18 cellular contexts compared by ENCODE assay signal in genomic region chr3:172229462-172229861, GRCh38.
DNase-seq lines count a peak whose midpoint lies in the region; ATAC-seq, FAIRE-seq and TF ChIP-seq lines count a peak whose summit lies in the region.
"Had no signal": no experiment of that assay in that cellular context is flagged by ENCODE, and none has a peak within 500 bp of the region (broad histone marks: within the 10 kb centered on the region; RNA-seq: fewer than 3 reads in every experiment).

No MANE protein-coding gene starts in this region.

- CTCF ChIA-PET in Calu3 (lab: Charles Lee) = no interaction called here
- CTCF ChIA-PET in GM12878 (lab: Yijun Ruan, JAX) = no interaction called here

- H3K36me3 Mint-ChIP-seq in Calu3 (ENCODE audit: insufficient read depth, unreplicated experiment) (peaks cover 93% of the 10 kb centered on the region), nephron (ENCODE audit: low read depth) (peaks cover 46% of the 10 kb centered on the region)

- TF ChIP-seq POLR2A in GM12878 (IDR thresholded peaks at IDR 0.05; ENCODE audit: low read depth, low read length) = no peak

- no peak overlapping the region for H3K4me3 Mint-ChIP-seq in Calu3 (ENCODE audit: low read depth, unreplicated experiment)
- H3K4me3 Mint-ChIP-seq in nephron = no peak overlapping the region
- H3K4me3 Mint-ChIP-seq: CD4-positive, alpha-beta T cell had no signal

- H3K79me2 ChIP-seq in GM12878 (ENCODE audit: control insufficient read depth, insufficient read depth, low read length) (peaks cover under 1% of the 10 kb centered on the region), smooth muscle cell (ENCODE audit: low read depth) (peaks cover 99% of the 10 kb centered on the region)

- H3K9me3 ChIP-seq in GM12878 (replicated peaks; ENCODE audit: control insufficient read depth, insufficient read depth, low read length) (no peaks in the 10 kb centered on the region; the same call in 2 of the 3 replicates), smooth muscle cell (replicated peaks; ENCODE audit: low read depth) (no peaks in the 10 kb centered on the region), HAP-1 (no peaks in the 10 kb centered on the region)
- H3K9me3 ChIP-seq: BE2C, Caco-2 had no signal

- no peak for FAIRE-seq in GM12878 (lab: Jason Lieb, UNC)
- FAIRE-seq: A204.1 had no signal

- H3K27ac ChIP-seq in GM12878 (ENCODE audit: control insufficient read depth, insufficient read depth) (no peak overlapping the region), smooth muscle cell (ENCODE audit: low read depth) (peak overlapping the region; percentile 1)
- H3K27ac ChIP-seq: GM23248 had no signal

- TF ChIP-seq RAD21 in GM12878 (IDR thresholded peaks at IDR 0.05; ENCODE audit: insufficient read depth, low read depth, low read length) = no peak

- in situ Hi-C loops in GM12878 (cut with MboI) (no loop called here), HAP-1 (cut with MboI; ENCODE audit: low sequenced_read_pairs) (no loop called here)

- H3K9ac ChIP-seq in GM12878 (ENCODE audit: control insufficient read depth, insufficient read depth, low read length) = no peak overlapping the region
- H3K9ac ChIP-seq in smooth muscle cell (ENCODE audit: low read depth) = no peak overlapping the region
- H3K9ac ChIP-seq: GM23248 had no signal

- RAD21 ChIA-PET in GM12878 (lab: Charles Lee; ENCODE audit: unreplicated experiment) = no interaction called here

- peaks cover 1 to 7% of the 10 kb centered on the region in 2 experiments; a peak in 3 of 4 replicates for H3K36me3 ChIP-seq in GM12878 (ENCODE audit: control insufficient read depth in 2 of 2, insufficient read depth in 2 of 2, low read length in 1 of 2)
- peaks cover 8% of the 10 kb centered on the region for H3K36me3 ChIP-seq in smooth muscle cell (ENCODE audit: low read depth)
- H3K36me3 ChIP-seq in HAP-1 (replicated peaks) = no peaks in the 10 kb centered on the region

- no peak for TF ChIP-seq CTCF in Calu3 (IDR thresholded peaks at IDR 0.05; ENCODE audit: unreplicated experiment)
- no peak for TF ChIP-seq CTCF in GM12878 (IDR thresholded peaks at IDR 0.05 in 2 of 3, conservative IDR thresholded peaks at IDR 0.05 in 1 of 3; ENCODE audit: control insufficient read depth in 2 of 3, extremely low read depth in 1 of 3, insufficient read depth in 1 of 3, low read depth in 3 of 3, low read length in 3 of 3)
- no peak for TF ChIP-seq CTCF in nephron (IDR thresholded peaks at IDR 0.05; ENCODE audit: unreplicated experiment in 3 of 3)
- TF ChIP-seq CTCF in smooth muscle cell (IDR thresholded peaks at IDR 0.05; ENCODE audit: borderline replicate concordance, insufficient read depth, poor library complexity, severe bottlenecking) = no peak

- H3K9me3 Mint-ChIP-seq in Calu3 (ENCODE audit: low read depth, unreplicated experiment) = no peaks in the 10 kb centered on the region
- no peaks in the 10 kb centered on the region for H3K9me3 Mint-ChIP-seq in nephron
- H3K9me3 Mint-ChIP-seq: CD4-positive, alpha-beta T cell had no signal

- no peak for TF ChIP-seq EP300 in GM12878 (IDR thresholded peaks at IDR 0.05; ENCODE audit: borderline replicate concordance in 1 of 2, control insufficient read depth in 1 of 2, low read depth in 2 of 2, low read length in 2 of 2)

- DNase-seq in Calu3 = no peak
- DNase-seq in GM12878 (ENCODE audit: low read depth, low spot score) = no peak
- DNase-seq in smooth muscle cell (lab: John Stamatoyannopoulos, UW; ENCODE audit: unreplicated experiment) = no peak
- DNase-seq in glomerular visceral epithelial cell (ENCODE audit: extremely low spot score) = no peak
- DNase-seq in HAP-1 (ENCODE audit: low spot score in 2 of 2) = no peak
- DNase-seq in NCI-H2029 (lab: John Stamatoyannopoulos, UW) = no peak
- DNase-seq: ACHN; BE2C; C1 segment of cervical spinal cord; Caco-2; CD4-positive, alpha-beta T cell; DMS153; DMS79; GDM1; GM23248; HCEC 1CT had no signal

- peaks cover 66% of the 10 kb centered on the region for H3K4me1 Mint-ChIP-seq in Calu3 (ENCODE audit: low read depth, unreplicated experiment)
- peaks cover 30% of the 10 kb centered on the region for H3K4me1 Mint-ChIP-seq in nephron

- H3K27me3 Mint-ChIP-seq in Calu3 (ENCODE audit: unreplicated experiment) (no peaks in the 10 kb centered on the region), nephron (ENCODE audit: low read depth) (no peaks in the 10 kb centered on the region)
- H3K27me3 Mint-ChIP-seq: CD4-positive, alpha-beta T cell had no signal

- intact Hi-C loops in Calu3 (cut with micrococcal nuclease; ENCODE audit: unreplicated experiment) (no loop called here), GM12878 (cut with micrococcal nuclease; ENCODE audit: unreplicated experiment) (no loop called here)

- WGBS in GM12878 (ENCODE audit: insufficient coverage, insufficient replicate concordance, low lambda C conversion rate, missing lambda C conversion rate) = 96% methylated on average over 1 of the region's 1 CpG
- WGBS in smooth muscle cell (ENCODE audit: low lambda C conversion rate) = 100% methylated on average over 1 of the region's 1 CpG

- POLR2A ChIA-PET in GM12878 (lab: Charles Lee) = no interaction called here

- SMC1A ChIA-PET in GM12878 (lab: Charles Lee; ENCODE audit: uncharacterized antibody, unreplicated experiment) = no interaction called here

- H3F3A ChIP-seq in smooth muscle cell (ENCODE audit: low read depth) = peaks cover 37% of the 10 kb centered on the region

- H3K27me3 ChIP-seq in GM12878 (replicated peaks in 1 of 2; ENCODE audit: control insufficient read depth in 2 of 2, insufficient read depth in 2 of 2, low read length in 1 of 2) = no peaks in the 10 kb centered on the region
- no peaks in the 10 kb centered on the region for H3K27me3 ChIP-seq in smooth muscle cell (ENCODE audit: low read depth)
- no peaks in the 10 kb centered on the region for H3K27me3 ChIP-seq in HAP-1 (ENCODE audit: low read depth)
- H3K27me3 ChIP-seq: BE2C had no signal

- no peak for ATAC-seq in GM12878

- H3K4me1 ChIP-seq in GM12878 (ENCODE audit: control insufficient read depth, insufficient read depth, low read length) (peaks cover 3% of the 10 kb centered on the region; the same call in 1 of the 2 replicates), smooth muscle cell (ENCODE audit: low read depth) (peaks cover 18% of the 10 kb centered on the region), HAP-1 (peaks cover 22% of the 10 kb centered on the region)

- no TSS peak for BruUV-seq in Calu3 (replicated peaks; lab: Mats Ljungman, UMichigan)
- BruUV-seq in GM12878 (replicated peaks; lab: Mats Ljungman, UMichigan) = TSS peak; percentile 11

- H3K4me3 ChIP-seq in GM12878 (no peak overlapping the region), smooth muscle cell (no peak overlapping the region), HAP-1 (no peak overlapping the region)
- H3K4me3 ChIP-seq: GM23248 had no signal

- H2AFZ ChIP-seq in GM12878 (ENCODE audit: control insufficient read depth, low read depth, low read length) (no peak overlapping the region), smooth muscle cell (ENCODE audit: low read depth) (no peak overlapping the region)
- H2AFZ ChIP-seq: GM23248 had no signal

- H3K4me2 ChIP-seq in GM12878 (ENCODE audit: control insufficient read depth, insufficient read depth) (no peak overlapping the region), smooth muscle cell (no peak overlapping the region)

- peak overlapping the region; percentile 68 for H3K27ac Mint-ChIP-seq in Calu3 (ENCODE audit: unreplicated experiment)
- H3K27ac Mint-ChIP-seq in nephron = peak overlapping the region in 2 of 3 experiments; percentile 8 to 87
- H3K27ac Mint-ChIP-seq: CD4-positive, alpha-beta T cell had no signal

- H4K20me1 ChIP-seq in GM12878 (ENCODE audit: control insufficient read depth, insufficient read depth) (no peaks in the 10 kb centered on the region), smooth muscle cell (ENCODE audit: low read depth) (peaks cover 100% of the 10 kb centered on the region)

TF ChIP-seq in GM12878, 131 proteins besides CTCF, POLR2A, EP300 and RAD21:
- TF ChIP-seq HDAC6 (IDR thresholded peaks at IDR 0.05; ENCODE audit: unreplicated experiment) = no peak
- TF ChIP-seq BCLAF1 (IDR thresholded peaks at IDR 0.05) = no peak
- TF ChIP-seq ESRRA (IDR thresholded peaks at IDR 0.05; ENCODE audit: low read length) = no peak
- TF ChIP-seq, protein P1, sequence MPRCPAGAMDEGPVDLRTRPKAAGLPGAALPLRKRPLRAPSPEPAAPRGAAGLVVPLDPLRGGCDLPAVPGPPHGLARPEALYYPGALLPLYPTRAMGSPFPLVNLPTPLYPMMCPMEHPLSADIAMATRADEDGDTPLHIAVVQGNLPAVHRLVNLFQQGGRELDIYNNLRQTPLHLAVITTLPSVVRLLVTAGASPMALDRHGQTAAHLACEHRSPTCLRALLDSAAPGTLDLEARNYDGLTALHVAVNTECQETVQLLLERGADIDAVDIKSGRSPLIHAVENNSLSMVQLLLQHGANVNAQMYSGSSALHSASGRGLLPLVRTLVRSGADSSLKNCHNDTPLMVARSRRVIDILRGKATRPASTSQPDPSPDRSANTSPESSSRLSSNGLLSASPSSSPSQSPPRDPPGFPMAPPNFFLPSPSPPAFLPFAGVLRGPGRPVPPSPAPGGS (IDR thresholded peaks at IDR 0.05; ENCODE audit: borderline replicate concordance, insufficient read depth, low read depth, low read length, poor library complexity, severe bottlenecking) = no peak
- TF ChIP-seq NBN (IDR thresholded peaks at IDR 0.05) = no peak
- no peak for TF ChIP-seq MXI1 (IDR thresholded peaks at IDR 0.05; ENCODE audit: low read depth, low read length)
- TF ChIP-seq ZNF622 (IDR thresholded peaks at IDR 0.05) = no peak
- TF ChIP-seq SMC3 (IDR thresholded peaks at IDR 0.05; ENCODE audit: borderline replicate concordance, low read length) = no peak
- no peak for TF ChIP-seq MEF2B (IDR thresholded peaks at IDR 0.05; ENCODE audit: partially characterized antibody, poor library complexity, severe bottlenecking)
